8 cellular contexts compared by ENCODE assay signal in genomic region chr20:10434467-10434831, GRCh38. TPM values are rescaled to one million over a fixed set of nuclear protein-coding genes. Genes with fewer than 3 reads are reported as not detected.
A peak's percentile ranks its signal among the peaks of the same experiment; 100 is the strongest.
DNase-seq lines count a peak whose midpoint lies in the region; ATAC-seq and TF ChIP-seq lines count a peak whose summit lies in the region.

No MANE protein-coding gene starts in this region.

- no peaks in the 10 kb centered on the region for H3K9me3 ChIP-seq in lung (ENCODE audit: control insufficient read depth in 2 of 2, insufficient read depth in 1 of 2, low read length in 1 of 2)

- H3K4me1 Mint-ChIP-seq in CD14-positive monocyte, result peaks cover 42% of the 10 kb centered on the region
- peaks cover 50% of the 10 kb centered on the region for H3K4me1 Mint-ChIP-seq in activated CD8-positive, alpha-beta T cell treated with anti-CD3 and anti-CD28 coated beads for 36 hours (ENCODE audit: low read depth)

- peak; percentile 93 for DNase-seq in CD14-positive monocyte (ENCODE audit: low spot score)
- DNase-seq in NCI-H82 (lab: John Stamatoyannopoulos, UW), result peak; percentile 99
- DNase-seq in activated CD8-positive, alpha-beta T cell treated with anti-CD3 and anti-CD28 coated beads for 36 hours, result peak; percentile 79
- peak; percentile 55 for DNase-seq in effector CD8-positive, alpha-beta T cell (lab: John Stamatoyannopoulos, UW)
- peak; percentile 94 for DNase-seq in lung (ENCODE audit: low spot score)
- DNase-seq in stimulated activated CD4-positive, alpha-beta T cell treated with anti-CD3 and anti-CD28 coated beads, TNF-alpha, amount 100 ng/mL, for 24 hours (ENCODE audit: low read depth in 3 of 3), result peak; percentile 71 to 76 (median 71)

- H3K27me3 Mint-ChIP-seq in CD14-positive monocyte (ENCODE audit: low read depth in 3 of 3), result no peaks in the 10 kb centered on the region
- H3K27me3 Mint-ChIP-seq in activated CD8-positive, alpha-beta T cell treated with anti-CD3 and anti-CD28 coated beads for 36 hours, result no peaks in the 10 kb centered on the region

- peak overlapping the region; percentile 68 for H3K4me3 ChIP-seq in lung

- no peaks in the 10 kb centered on the region for H3K36me3 ChIP-seq in lung (ENCODE audit: control insufficient read depth in 2 of 2, insufficient read depth in 2 of 2, low read length in 2 of 2)

- ATAC-seq in GM19438 (IDR thresholded peaks at IDR 0.05; ENCODE audit: low read depth, unreplicated experiment) (peak; percentile 30), HG03571 (IDR thresholded peaks at IDR 0.05; ENCODE audit: unreplicated experiment) (peak; percentile 34), lung (ENCODE audit: insufficient read depth, low FRiP score) (peak; percentile 88)
- ATAC-seq in activated CD8-positive, alpha-beta T cell treated with anti-CD3 and anti-CD28 coated beads for 36 hours, result peak; percentile 53

- 0% methylated on average over 17 of the region's 17 CpGs for WGBS in lung, 2 donors

- no peaks in the 10 kb centered on the region for H3K9me3 Mint-ChIP-seq in CD14-positive monocyte
- H3K9me3 Mint-ChIP-seq in activated CD8-positive, alpha-beta T cell treated with anti-CD3 and anti-CD28 coated beads for 36 hours, result no peaks in the 10 kb centered on the region

- no peaks in the 10 kb centered on the region for H3K27me3 ChIP-seq in lung (ENCODE audit: control insufficient read depth, insufficient read depth)

- POLR2A ChIA-PET in activated CD8-positive, alpha-beta T cell treated with anti-CD3 and anti-CD28 coated beads for 36 hours (lab: Charles Lee), result interaction anchor here (0.7 to 1.7 kb wide), 12 partner anchors 8 to 337 kb away, joined by 3 to 7 read pairs (median 4); no protein-coding TSS in a partner anchor

- intact Hi-C loops in CD14-positive monocyte (cut with micrococcal nuclease), result loop anchor here (5.0 to 10.0 kb wide), 2 partner anchors 80 to 238 kb away; partner anchors contain the start of gene JAG1 (in 2 of the 2)
- intact Hi-C loops in activated CD8-positive, alpha-beta T cell treated with anti-CD3 and anti-CD28 coated beads for 36 hours (cut with micrococcal nuclease), result loop anchor here (2.0 to 5.0 kb wide), 2 partner anchors 84 to 238 kb away; partner anchors contain the start of gene JAG1

- H3K27ac ChIP-seq in lung (ENCODE audit: low read depth in 1 of 2, low read length in 1 of 2), result peak overlapping the region; percentile 87 to 90

- CTCF ChIA-PET in activated CD8-positive, alpha-beta T cell treated with anti-CD3 and anti-CD28 coated beads for 36 hours (lab: Charles Lee), result interaction anchor here (1.2 to 2.2 kb wide), 4 partner anchors 10 to 456 kb away, joined by 3 to 7 read pairs (median 5); no protein-coding TSS in a partner anchor

- TF ChIP-seq CTCF in CD14-positive monocyte (IDR thresholded peaks at IDR 0.05), result no peak
- TF ChIP-seq CTCF in activated CD8-positive, alpha-beta T cell treated with anti-CD3 and anti-CD28 coated beads for 36 hours (IDR thresholded peaks at IDR 0.05), result no peak
- TF ChIP-seq CTCF in lung (IDR thresholded peaks at IDR 0.05; ENCODE audit: control extremely low read depth, extremely low read depth), result no peak

- H3K27ac Mint-ChIP-seq in CD14-positive monocyte, result peak overlapping the region; percentile 92 to 96 (median 95)
- H3K27ac Mint-ChIP-seq in activated CD8-positive, alpha-beta T cell treated with anti-CD3 and anti-CD28 coated beads for 36 hours, result peak overlapping the region; percentile 94

- H3K4me3 Mint-ChIP-seq in CD14-positive monocyte, result peak overlapping the region; percentile 92 to 94
- H3K4me3 Mint-ChIP-seq in activated CD8-positive, alpha-beta T cell treated with anti-CD3 and anti-CD28 coated beads for 36 hours, result peak overlapping the region; percentile 81

- H3K4me1 ChIP-seq in lung (ENCODE audit: control insufficient read depth in 2 of 2, insufficient read depth in 2 of 2, low read length in 2 of 2), result peaks cover 7 to 14% of the 10 kb centered on the region in 2 donors

- H3K36me3 Mint-ChIP-seq in CD14-positive monocyte, result peaks cover 2 to 12% of the 10 kb centered on the region in 2 donors
- H3K36me3 Mint-ChIP-seq in activated CD8-positive, alpha-beta T cell treated with anti-CD3 and anti-CD28 coated beads for 36 hours (ENCODE audit: low read depth), result peaks cover 9% of the 10 kb centered on the region

RNA-seq across cellular contexts. Expression of gene MKKS, which starts 0.4 kb away (rescaled TPM):
- polyA plus RNA-seq in CD14-positive monocyte (10 to 100 TPM; 31.8 to 34.6 TPM), lung (10 to 100 TPM; 12.3 to 12.7 TPM)
- 1 to 10 TPM; 6.9 TPM for total RNA-seq in activated CD8-positive, alpha-beta T cell treated with anti-CD3 and anti-CD28 coated beads for 36 hours
- total RNA-seq in lung, result 10 to 100 TPM; 13.4 to 15.1 TPM

RNA-seq across cellular contexts. Expression of gene SLX4IP, which starts 0.7 kb away (rescaled TPM):
- polyA plus RNA-seq in CD14-positive monocyte (1 to 10 TPM in 1 of 2 donors, under 1 TPM in 1; 0.76 to 1.1 TPM), lung (1 to 10 TPM; 1.2 to 2.4 TPM)
- 1 to 10 TPM; 6.5 to 7.3 TPM for total RNA-seq in activated CD8-positive, alpha-beta T cell treated with anti-CD3 and anti-CD28 coated beads for 36 hours
- 1 to 10 TPM; 6.2 to 9.5 TPM for total RNA-seq in lung

Comparison
In these comparisons a context has a peak if more than half of its experiments do, and no peak if none do; other contexts are left out.
1. Peak in every context shown above with its lines: DNase-seq, ATAC-seq, H3K4me3 ChIP-seq and H3K27ac ChIP-seq.
2. ATAC-seq: peak in every context shown above with its lines; median percentile 88 in lung; 53 in activated CD8-positive, alpha-beta T cell treated with anti-CD3 and anti-CD28 coated beads for 36 hours; 34 in HG03571; 30 in GM19438.